8 cellular contexts compared by ENCODE assay signal in genomic region chr2:237967463-237967871, GRCh38. TPM values are rescaled to one million over a fixed set of nuclear protein-coding genes. Genes with fewer than 3 reads are reported as not detected.
DNase-seq lines count a peak whose midpoint lies in the region; ATAC-seq and TF ChIP-seq lines count a peak whose summit lies in the region.

No MANE protein-coding gene starts in this region.

- ATAC-seq in lung (ENCODE audit: insufficient read depth, low FRiP score) (no peak), GM19467 (IDR thresholded peaks at IDR 0.05; ENCODE audit: unreplicated experiment) (no peak), GM19328 (IDR thresholded peaks at IDR 0.05; ENCODE audit: unreplicated experiment) (no peak)

- H3K36me3 Mint-ChIP-seq in T-helper 1 cell treated with Interleukin-12 subunit alpha and Interleukin-12 subunit beta and Interleukin-4 antibody, amounts not matched to agents 30 μg/mL and 1 μg/mL, for 36 hours (ENCODE audit: low read depth) = peaks cover 22% of the 10 kb centered on the region
- peaks cover 49% of the 10 kb centered on the region for H3K36me3 Mint-ChIP-seq in dendritic cell treated with granulocyte-macrophage colony-stimulating factor and Interleukin-4, amounts not matched to agents 40 ng/mL and 50 ng/mL, for 4 days (ENCODE audit: low read depth)

- peak overlapping the region; percentile 90 for H3K4me3 Mint-ChIP-seq in T-helper 1 cell treated with Interleukin-12 subunit alpha and Interleukin-12 subunit beta and Interleukin-4 antibody, amounts not matched to agents 30 μg/mL and 1 μg/mL, for 36 hours
- peak overlapping the region; percentile 90 for H3K4me3 Mint-ChIP-seq in dendritic cell treated with granulocyte-macrophage colony-stimulating factor and Interleukin-4, amounts not matched to agents 40 ng/mL and 50 ng/mL, for 4 days

- DNase-seq in T-helper 1 cell (no peak), RWPE1 (ENCODE audit: low spot score) (peak; percentile 38), lung (ENCODE audit: low spot score) (no peak), tibial artery (peak in 1 of 2 donors; percentile 72)

- no peak for TF ChIP-seq CTCF in RWPE1 (conservative IDR thresholded peaks at IDR 0.05; ENCODE audit: low read depth)
- no peak for TF ChIP-seq CTCF in lung (IDR thresholded peaks at IDR 0.05; ENCODE audit: control extremely low read depth, extremely low read depth)
- no peak for TF ChIP-seq CTCF in tibial artery (IDR thresholded peaks at IDR 0.05)

- H3K4me1 Mint-ChIP-seq in T-helper 1 cell treated with Interleukin-12 subunit alpha and Interleukin-12 subunit beta and Interleukin-4 antibody, amounts not matched to agents 30 μg/mL and 1 μg/mL, for 36 hours (ENCODE audit: low read depth) = peaks cover 41% of the 10 kb centered on the region
- H3K4me1 Mint-ChIP-seq in dendritic cell treated with granulocyte-macrophage colony-stimulating factor and Interleukin-4, amounts not matched to agents 40 ng/mL and 50 ng/mL, for 4 days (ENCODE audit: low read depth) = peaks cover 59% of the 10 kb centered on the region

- peak overlapping the region; percentile 84 for H3K27ac Mint-ChIP-seq in T-helper 1 cell treated with Interleukin-12 subunit alpha and Interleukin-12 subunit beta and Interleukin-4 antibody, amounts not matched to agents 30 μg/mL and 1 μg/mL, for 36 hours
- peak overlapping the region; percentile 94 for H3K27ac Mint-ChIP-seq in dendritic cell treated with granulocyte-macrophage colony-stimulating factor and Interleukin-4, amounts not matched to agents 40 ng/mL and 50 ng/mL, for 4 days

- intact Hi-C loops in dendritic cell treated with granulocyte-macrophage colony-stimulating factor and Interleukin-4, amounts not matched to agents 40 ng/mL and 50 ng/mL, for 4 days (cut with micrococcal nuclease) = loop anchor here (5.0 kb wide), 2 partner anchors 35 to 100 kb away; no protein-coding TSS in a partner anchor
- intact Hi-C loops in tibial artery (cut with DNase I; ENCODE audit: low total_unique reads) = loop anchor here (5.0 kb wide), 1 partner anchor 110 kb away; the partner anchor contains the start of gene RAMP1

- WGBS in lung, 2 donors = 0 to 1% methylated on average over 30 of the region's 30 CpGs

- CTCF ChIA-PET in RWPE1 (lab: Yijun Ruan, JAX) = no interaction called here

- peaks cover 8 to 12% of the 10 kb centered on the region in 2 donors for H3K4me1 ChIP-seq in lung (ENCODE audit: control insufficient read depth in 2 of 2, insufficient read depth in 2 of 2, low read length in 2 of 2)
- H3K4me1 ChIP-seq in tibial artery = peaks cover 0 to 42% (median 26%) of the 10 kb centered on the region in 4 donors

- H3K27me3 ChIP-seq in lung (ENCODE audit: control insufficient read depth, insufficient read depth) = no peaks in the 10 kb centered on the region
- H3K27me3 ChIP-seq in tibial artery = no peaks in the 10 kb centered on the region

- no peaks in the 10 kb centered on the region for H3K36me3 ChIP-seq in lung (ENCODE audit: control insufficient read depth in 2 of 2, insufficient read depth in 2 of 2, low read length in 2 of 2)
- no peaks in the 10 kb centered on the region for H3K36me3 ChIP-seq in tibial artery

- H3K27ac ChIP-seq in RWPE1 (peak overlapping the region; percentile 84), lung (ENCODE audit: low read depth in 1 of 2, low read length in 1 of 2) (peak overlapping the region; percentile 55 to 85), tibial artery (peak overlapping the region; percentile 68 to 72)

- H3K4me3 ChIP-seq in lung = peak overlapping the region; percentile 88
- peak overlapping the region; percentile 65 to 82 for H3K4me3 ChIP-seq in tibial artery

- H3K9me3 ChIP-seq in lung (ENCODE audit: control insufficient read depth in 2 of 2, insufficient read depth in 1 of 2, low read length in 1 of 2) (peaks cover 0 to 2% of the 10 kb centered on the region in 2 donors), tibial artery (peaks cover 0 to 5% (median under 1%) of the 10 kb centered on the region in 3 donors)

- H3K9me3 Mint-ChIP-seq in T-helper 1 cell treated with Interleukin-12 subunit alpha and Interleukin-12 subunit beta and Interleukin-4 antibody, amounts not matched to agents 30 μg/mL and 1 μg/mL, for 36 hours = peaks cover 12% of the 10 kb centered on the region
- H3K9me3 Mint-ChIP-seq in dendritic cell treated with granulocyte-macrophage colony-stimulating factor and Interleukin-4, amounts not matched to agents 40 ng/mL and 50 ng/mL, for 4 days = peaks cover 16% of the 10 kb centered on the region

- POLR2A ChIA-PET in RWPE1 (lab: Yijun Ruan, JAX; ENCODE audit: low non-redundant PET) = interaction anchor here (1.0 kb wide), 1 partner anchor 109 kb away, joined by 3 read pairs; no protein-coding TSS in a partner anchor

- H3K27me3 Mint-ChIP-seq in T-helper 1 cell treated with Interleukin-12 subunit alpha and Interleukin-12 subunit beta and Interleukin-4 antibody, amounts not matched to agents 30 μg/mL and 1 μg/mL, for 36 hours (ENCODE audit: low read depth) = no peaks in the 10 kb centered on the region
- H3K27me3 Mint-ChIP-seq in dendritic cell treated with granulocyte-macrophage colony-stimulating factor and Interleukin-4, amounts not matched to agents 40 ng/mL and 50 ng/mL, for 4 days = no peaks in the 10 kb centered on the region

RNA-seq across cellular contexts. Expression of gene UBE2F, which starts 0.7 kb away (rescaled TPM):
- 10 to 100 TPM; 30.3 to 44.8 TPM for total RNA-seq in lung
- polyA plus RNA-seq in lung = 10 to 100 TPM; 48.8 to 63.3 TPM
